Comparison of ENCODE assay signal across 7 cellular contexts in the genomic region with DNA sequence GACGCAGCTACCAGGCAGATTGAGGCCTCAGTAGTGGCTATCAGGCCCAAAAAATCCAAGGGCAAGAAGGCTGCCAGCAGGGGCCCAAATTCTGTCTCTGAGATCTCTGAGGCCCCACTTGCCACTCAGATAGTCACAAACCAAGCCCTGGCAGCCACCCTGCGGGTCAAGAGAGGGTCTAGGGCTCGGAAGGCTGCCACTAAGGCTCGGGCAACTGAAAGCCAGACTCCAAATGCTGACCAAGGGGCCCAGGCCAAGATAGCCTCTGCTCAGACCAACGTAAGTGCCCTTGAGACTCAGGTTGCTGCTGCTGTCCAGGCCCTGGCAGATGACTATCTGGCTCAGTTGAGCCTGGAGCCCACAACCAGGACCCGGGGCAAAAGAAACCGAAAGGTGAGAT.
"Had no signal": no experiment of that assay in that cellular context is flagged by ENCODE, and none has a peak within 500 bp of the region (broad histone marks: within the 10 kb centered on the region; RNA-seq: fewer than 3 reads in every experiment).

No MANE protein-coding gene starts in this region.

- ATAC-seq: HCT116 had no signal

- H3K36me3 ChIP-seq: HAP-1 had no signal

- H3K4me3 ChIP-seq: GM23248, HAP-1 had no signal

- H3K9ac ChIP-seq: GM23248 had no signal

- DNase-seq: GM23248, GOT3, H7, HFFc6, KBM-7 had no signal

- H3K27ac ChIP-seq: GM23248 had no signal

- H2AFZ ChIP-seq: GM23248 had no signal

- H3K9me3 ChIP-seq: HAP-1 had no signal
